In genomic region chr17:75581121-75581725, GRCh38 we compare ENCODE assay signal across 8 cellular contexts. TPM values are rescaled to one million over a fixed set of nuclear protein-coding genes. Genes with fewer than 3 reads are reported as not detected.
DNase-seq lines count a peak whose midpoint lies in the region; ATAC-seq and TF ChIP-seq lines count a peak whose summit lies in the region.
"Not testable (repeated sequence)": the region's sequence is repeated elsewhere in the genome, so short reads cannot be mapped to it uniquely, and the experiment has no call there.

No MANE protein-coding gene starts in this region.

- H3K9me3 ChIP-seq in WERI-Rb-1 (ENCODE audit: severe bottlenecking), result peaks cover 14% of the 10 kb centered on the region

- not testable (repeated sequence) for H3K36me3 ChIP-seq in WERI-Rb-1

- peak; percentile 76 for ATAC-seq in activated CD8-positive, alpha-beta T cell treated with anti-CD3 and anti-CD28 coated beads for 36 hours
- peak; percentile 66 to 69 for ATAC-seq in activated T-cell treated with anti-CD3 and anti-CD28 coated beads, Interleukin-2, amount 50 U/mL, for 72 hours (replicated peaks in 1 of 2)
- ATAC-seq in naive B cell (ENCODE audit: low read depth in 2 of 2), result not testable (repeated sequence)

- not testable (repeated sequence) for H3K4me1 Mint-ChIP-seq in activated CD8-positive, alpha-beta T cell treated with anti-CD3 and anti-CD28 coated beads for 36 hours (ENCODE audit: low read depth); activated T-cell treated with anti-CD3 and anti-CD28 coated beads, Interleukin-2, amount 50 U/mL, for 72 hours (ENCODE audit: low read depth)
- H3K4me1 Mint-ChIP-seq in naive B cell, result peaks cover 0 to 11% (median 0%) of the 10 kb centered on the region in 3 donors
- peaks cover 14% of the 10 kb centered on the region for H3K4me1 Mint-ChIP-seq in stimulated activated naive CD8-positive, alpha-beta T cell treated with anti-CD3 and anti-CD28 coated beads, Interleukin-15, Interleukin-2, amounts not matched to agents 100 ng/mL and 50 ng/mL, for 24 hours (ENCODE audit: low read depth)

- H3K36me3 Mint-ChIP-seq in activated CD8-positive, alpha-beta T cell treated with anti-CD3 and anti-CD28 coated beads for 36 hours (ENCODE audit: low read depth); activated T-cell treated with anti-CD3 and anti-CD28 coated beads, Interleukin-2, amount 50 U/mL, for 72 hours (ENCODE audit: insufficient read depth in 2 of 2); naive B cell; stimulated activated naive CD8-positive, alpha-beta T cell treated with anti-CD3 and anti-CD28 coated beads, Interleukin-15, Interleukin-2, amounts not matched to agents 100 ng/mL and 50 ng/mL, for 24 hours (ENCODE audit: low read depth): not testable (repeated sequence)

- not testable (repeated sequence) for H3K27me3 Mint-ChIP-seq in activated CD8-positive, alpha-beta T cell treated with anti-CD3 and anti-CD28 coated beads for 36 hours; activated T-cell treated with anti-CD3 and anti-CD28 coated beads, Interleukin-2, amount 50 U/mL, for 72 hours (ENCODE audit: low read depth); naive B cell; stimulated activated naive CD8-positive, alpha-beta T cell treated with anti-CD3 and anti-CD28 coated beads, Interleukin-15, Interleukin-2, amounts not matched to agents 100 ng/mL and 50 ng/mL, for 24 hours

- H3K27ac Mint-ChIP-seq in activated CD8-positive, alpha-beta T cell treated with anti-CD3 and anti-CD28 coated beads for 36 hours, result peak overlapping the region; percentile 62
- peak overlapping the region; percentile 35 for H3K27ac Mint-ChIP-seq in activated T-cell treated with anti-CD3 and anti-CD28 coated beads, Interleukin-2, amount 50 U/mL, for 72 hours
- peak overlapping the region in 1 of 6 donors; percentile 47 for H3K27ac Mint-ChIP-seq in naive B cell
- H3K27ac Mint-ChIP-seq in stimulated activated naive CD8-positive, alpha-beta T cell treated with anti-CD3 and anti-CD28 coated beads, Interleukin-15, Interleukin-2, amounts not matched to agents 100 ng/mL and 50 ng/mL, for 24 hours, result peak overlapping the region; percentile 18

- intact Hi-C loops in activated CD8-positive, alpha-beta T cell treated with anti-CD3 and anti-CD28 coated beads for 36 hours (cut with micrococcal nuclease), result loop anchor here (10.0 kb wide), 1 partner anchor 56 kb away; the partner anchor contains the start of gene LLGL2

- not testable (repeated sequence) for H3K9me3 Mint-ChIP-seq in activated CD8-positive, alpha-beta T cell treated with anti-CD3 and anti-CD28 coated beads for 36 hours; activated T-cell treated with anti-CD3 and anti-CD28 coated beads, Interleukin-2, amount 50 U/mL, for 72 hours; naive B cell; stimulated activated naive CD8-positive, alpha-beta T cell treated with anti-CD3 and anti-CD28 coated beads, Interleukin-15, Interleukin-2, amounts not matched to agents 100 ng/mL and 50 ng/mL, for 24 hours

- peak overlapping the region; percentile 81 for H3K4me3 Mint-ChIP-seq in activated CD8-positive, alpha-beta T cell treated with anti-CD3 and anti-CD28 coated beads for 36 hours
- H3K4me3 Mint-ChIP-seq in activated T-cell treated with anti-CD3 and anti-CD28 coated beads, Interleukin-2, amount 50 U/mL, for 72 hours, result peak overlapping the region; percentile 90
- peak overlapping the region; percentile 10 to 84 (median 64) for H3K4me3 Mint-ChIP-seq in naive B cell
- H3K4me3 Mint-ChIP-seq in stimulated activated naive CD8-positive, alpha-beta T cell treated with anti-CD3 and anti-CD28 coated beads, Interleukin-15, Interleukin-2, amounts not matched to agents 100 ng/mL and 50 ng/mL, for 24 hours, result peak overlapping the region; percentile 84

- not testable (repeated sequence) for H3K4me3 ChIP-seq in WERI-Rb-1 (ENCODE audit: low read depth, low read length)

- POLR2A ChIA-PET in activated CD8-positive, alpha-beta T cell treated with anti-CD3 and anti-CD28 coated beads for 36 hours (lab: Charles Lee), result interaction anchor here (0.9 to 1.3 kb wide), 3 partner anchors 12 to 64 kb away, joined by 3 to 6 read pairs (median 3); partner anchors contain the start of gene TSEN54

- not testable (repeated sequence) for H3K27me3 ChIP-seq in WERI-Rb-1 (ENCODE audit: insufficient read depth, low read depth, severe bottlenecking)

- peak; percentile 7 for DNase-seq in GF-D8 (lab: John Stamatoyannopoulos, UW)
- DNase-seq in WERI-Rb-1, naive B cell: not testable (repeated sequence)
- peak; percentile 84 for DNase-seq in activated CD8-positive, alpha-beta T cell treated with anti-CD3 and anti-CD28 coated beads for 36 hours
- peak; percentile 65 to 73 for DNase-seq in activated T-cell treated with anti-CD3 and anti-CD28 coated beads, Interleukin-2, amount 50 U/mL, for 72 hours
- peak; percentile 16 for DNase-seq in activated naive CD8-positive, alpha-beta T cell treated with anti-CD3 and anti-CD28 coated beads, Interleukin-2, amount 50 U/mL, for 16 hours (ENCODE audit: low read depth, low spot score)
- DNase-seq in stimulated activated CD4-positive, alpha-beta T cell treated with anti-CD3 and anti-CD28 coated beads, Interleukin-4, amount 100 ng/mL, for 1 hour, result peak; percentile 50

- TF ChIP-seq CTCF in WERI-Rb-1 (IDR thresholded peaks at IDR 0.05; ENCODE audit: low read depth, low read length); activated CD8-positive, alpha-beta T cell treated with anti-CD3 and anti-CD28 coated beads for 36 hours (IDR thresholded peaks at IDR 0.05): not testable (repeated sequence)

- peak overlapping the region; percentile 23; the same call in 1 of the 2 replicates for H3K27ac ChIP-seq in WERI-Rb-1

- CTCF ChIA-PET in activated CD8-positive, alpha-beta T cell treated with anti-CD3 and anti-CD28 coated beads for 36 hours (lab: Charles Lee), result interaction anchor here (0.9 to 3.1 kb wide), 8 partner anchors 10 to 205 kb away, joined by 3 to 12 read pairs (median 4); partner anchors contain the start of gene SMIM5

RNA-seq across cellular contexts. Expression of gene MYO15B, which starts 6.4 kb away (rescaled TPM):
- 10 to 100 TPM; 24.9 to 28.7 TPM for total RNA-seq in activated CD8-positive, alpha-beta T cell treated with anti-CD3 and anti-CD28 coated beads for 36 hours
- total RNA-seq in activated T-cell treated with anti-CD3 and anti-CD28 coated beads, Interleukin-2, amount 50 U/mL, for 72 hours, result 100 to 1,000 TPM; 102 to 121 TPM
- polyA plus RNA-seq in naive B cell (ENCODE audit: low read depth in 6 of 6), result 1 to 10 TPM; 2.9 to 5.9 (median 3.5) TPM

RNA-seq across cellular contexts. Expression of gene SMIM5, which starts 52.0 kb away (rescaled TPM):
- total RNA-seq in activated CD8-positive, alpha-beta T cell treated with anti-CD3 and anti-CD28 coated beads for 36 hours, result under 1 TPM; 0.07 to 0.25 TPM
- 1 to 10 TPM; 1.4 to 2.4 TPM for total RNA-seq in activated T-cell treated with anti-CD3 and anti-CD28 coated beads, Interleukin-2, amount 50 U/mL, for 72 hours
- 1 to 10 TPM in 2 of 6 donors, under 1 TPM in 2, not detected in 2; 0.24 to 1.3 (median 1.1) TPM for polyA plus RNA-seq in naive B cell (ENCODE audit: low read depth in 6 of 6)

RNA-seq across cellular contexts. Expression of gene LLGL2, which starts 55.7 kb away (rescaled TPM):
- total RNA-seq in activated CD8-positive, alpha-beta T cell treated with anti-CD3 and anti-CD28 coated beads for 36 hours, result 1 to 10 TPM; 7.2 to 7.4 TPM
- total RNA-seq in activated T-cell treated with anti-CD3 and anti-CD28 coated beads, Interleukin-2, amount 50 U/mL, for 72 hours, result 10 to 100 TPM; 12.5 to 17.4 TPM
- polyA plus RNA-seq in naive B cell (ENCODE audit: low read depth in 6 of 6), result 10 to 100 TPM in 3 of 6 donors, 1 to 10 TPM in 3; 6.1 to 14.4 (median 10.4) TPM
